ENCODE assay signal across 31 cellular contexts in genomic region chr17:6212766-6213165, GRCh38.
"Had no signal": no experiment of that assay in that cellular context is flagged by ENCODE, and none has a peak within 500 bp of the region (broad histone marks: within the 10 kb centered on the region; RNA-seq: fewer than 3 reads in every experiment).

No MANE protein-coding gene starts in this region.

- H3K4me1 Mint-ChIP-seq: activated B cell treated with CpG ODN at 0.5 μM for 24 hours; activated CD8-positive, alpha-beta memory T cell treated with anti-CD3 and anti-CD28 coated beads, Interleukin-2, amount 10 ng/mL, durations not matched to agents 7 days and 5 days; activated naive CD4-positive, alpha-beta T cell treated with anti-CD3 and anti-CD28 coated beads, Interleukin-2, amount 10 ng/mL, durations not matched to agents 7 days and 5 days; activated naive CD8-positive, alpha-beta T cell treated with anti-CD3 and anti-CD28 coated beads, Interleukin-2, amount 10 ng/mL, durations not matched to agents 7 days and 5 days; brain; T-helper 17 cell had no signal

- H3K27ac Mint-ChIP-seq: activated B cell treated with CpG ODN at 0.5 μM for 24 hours; activated CD8-positive, alpha-beta memory T cell treated with anti-CD3 and anti-CD28 coated beads, Interleukin-2, amount 10 ng/mL, durations not matched to agents 7 days and 5 days; activated CD8-positive, alpha-beta T cell treated with anti-CD3 and anti-CD28 coated beads for 36 hours; activated naive CD4-positive, alpha-beta T cell treated with anti-CD3 and anti-CD28 coated beads, Interleukin-2, amount 10 ng/mL, durations not matched to agents 7 days and 5 days; activated naive CD4-positive, alpha-beta T cell treated with anti-CD3 and anti-CD28 coated beads, Interleukin-2, amount 50 U/mL, for 72 hours; activated naive CD8-positive, alpha-beta T cell treated with anti-CD3 and anti-CD28 coated beads, Interleukin-2, amount 10 ng/mL, durations not matched to agents 7 days and 5 days; activated T-cell treated with anti-CD3 and anti-CD28 coated beads, Interleukin-2, amount 50 U/mL, for 72 hours; brain; T-helper 17 cell; T-helper 2 cell treated with Interferon-gamma antibody and Interleukin-4, amounts not matched to agents 5 μg/mL and 100 μg/mL, for 36 hours had no signal

- H3K36me3 ChIP-seq: ascending aorta, breast epithelium, cardiac muscle cell, gastrocnemius medialis, WERI-Rb-1 had no signal

- H3K36me3 Mint-ChIP-seq: activated CD8-positive, alpha-beta memory T cell treated with anti-CD3 and anti-CD28 coated beads, Interleukin-2, amount 10 ng/mL, durations not matched to agents 7 days and 5 days; activated naive CD4-positive, alpha-beta T cell treated with anti-CD3 and anti-CD28 coated beads, Interleukin-2, amount 10 ng/mL, durations not matched to agents 7 days and 5 days; activated naive CD4-positive, alpha-beta T cell treated with anti-CD3 and anti-CD28 coated beads, Interleukin-2, amount 50 U/mL, for 72 hours; activated naive CD8-positive, alpha-beta T cell treated with anti-CD3 and anti-CD28 coated beads, Interleukin-2, amount 10 ng/mL, durations not matched to agents 7 days and 5 days; brain had no signal

- H3K9me3 ChIP-seq: ascending aorta, breast epithelium, gastrocnemius medialis had no signal

- H3K4me3 Mint-ChIP-seq: activated B cell treated with CpG ODN at 0.5 μM for 24 hours; activated CD8-positive, alpha-beta memory T cell treated with anti-CD3 and anti-CD28 coated beads, Interleukin-2, amount 10 ng/mL, durations not matched to agents 7 days and 5 days; activated CD8-positive, alpha-beta T cell treated with anti-CD3 and anti-CD28 coated beads for 36 hours; activated naive CD4-positive, alpha-beta T cell treated with anti-CD3 and anti-CD28 coated beads, Interleukin-2, amount 10 ng/mL, durations not matched to agents 7 days and 5 days; activated naive CD8-positive, alpha-beta T cell treated with anti-CD3 and anti-CD28 coated beads, Interleukin-2, amount 10 ng/mL, durations not matched to agents 7 days and 5 days; activated T-cell treated with anti-CD3 and anti-CD28 coated beads, Interleukin-2, amount 50 U/mL, for 72 hours; brain; T-helper 17 cell; T-helper 2 cell treated with Interferon-gamma antibody and Interleukin-4, amounts not matched to agents 5 μg/mL and 100 μg/mL, for 36 hours had no signal

- H3K4me1 ChIP-seq: ascending aorta, breast epithelium, foreskin keratinocyte had no signal

- DNase-seq: activated B cell treated with CpG ODN at 0.5 μM for 24 hours; activated CD4-positive, alpha-beta T cell treated with anti-CD3 and anti-CD28 coated beads for 48 hours; activated CD4-positive, alpha-beta T cell treated with anti-CD3 and anti-CD28 coated beads, Interleukin-2, amount 50 U/mL, for 1 hour; activated CD4-positive, alpha-beta T cell treated with anti-CD3 and anti-CD28 coated beads, Interleukin-2, amount 50 U/mL, for 48 hours; activated CD8-positive, alpha-beta memory T cell treated with anti-CD3 and anti-CD28 coated beads, Interleukin-2, amount 10 ng/mL, durations not matched to agents 7 days and 5 days; activated CD8-positive, alpha-beta memory T cell treated with anti-CD3 and anti-CD28 coated beads, Interleukin-2, amount 50 U/mL, for 4 hours; activated CD8-positive, alpha-beta T cell treated with anti-CD3 and anti-CD28 coated beads for 36 hours; activated gamma-delta T cell; activated naive CD4-positive, alpha-beta T cell; activated naive CD4-positive, alpha-beta T cell treated with anti-CD3 and anti-CD28 coated beads, Interleukin-2, amount 10 ng/mL, durations not matched to agents 7 days and 5 days; activated naive CD8-positive, alpha-beta T cell treated with anti-CD3 and anti-CD28 coated beads, Interleukin-2, amount 10 ng/mL, durations not matched to agents 7 days and 5 days; activated T-cell treated with anti-CD3 and anti-CD28 coated beads, Interleukin-2, amount 50 U/mL, for 1 hour; activated T-cell treated with anti-CD3 and anti-CD28 coated beads, Interleukin-2, amount 50 U/mL, for 72 hours; central memory CD4-positive, alpha-beta T cell; cortex of kidney; effector CD8-positive, alpha-beta T cell; foreskin keratinocyte; gastrocnemius medialis; glutamatergic neuron; T-helper 1 cell; T-helper 17 cell; T1000; WERI-Rb-1 had no signal

- H3K27ac ChIP-seq: ascending aorta, breast epithelium, cardiac muscle cell, foreskin keratinocyte, gastrocnemius medialis, WERI-Rb-1 had no signal

- H3K9me3 Mint-ChIP-seq: activated B cell treated with CpG ODN at 0.5 μM for 24 hours; activated CD8-positive, alpha-beta T cell treated with anti-CD3 and anti-CD28 coated beads for 36 hours; activated naive CD4-positive, alpha-beta T cell treated with anti-CD3 and anti-CD28 coated beads, Interleukin-2, amount 10 ng/mL, durations not matched to agents 7 days and 5 days; activated naive CD4-positive, alpha-beta T cell treated with anti-CD3 and anti-CD28 coated beads, Interleukin-2, amount 50 U/mL, for 72 hours; activated naive CD8-positive, alpha-beta T cell treated with anti-CD3 and anti-CD28 coated beads, Interleukin-2, amount 10 ng/mL, durations not matched to agents 7 days and 5 days; activated T-cell treated with anti-CD3 and anti-CD28 coated beads, Interleukin-2, amount 50 U/mL, for 72 hours; brain; T-helper 2 cell treated with Interferon-gamma antibody and Interleukin-4, amounts not matched to agents 5 μg/mL and 100 μg/mL, for 36 hours had no signal

- ATAC-seq: activated CD4-positive, CD25-positive, alpha-beta regulatory T cell treated with anti-CD3 and anti-CD28 coated beads, Interleukin-2, amount 50 U/mL, for 24 hours; activated CD8-positive, alpha-beta memory T cell treated with anti-CD3 and anti-CD28 coated beads, Interleukin-2, amount 10 ng/mL, durations not matched to agents 7 days and 5 days; activated CD8-positive, alpha-beta T cell treated with anti-CD3 and anti-CD28 coated beads for 36 hours; activated naive CD4-positive, alpha-beta T cell treated with anti-CD3 and anti-CD28 coated beads, Interleukin-2, amount 50 U/mL, for 72 hours; activated T-cell treated with anti-CD3 and anti-CD28 coated beads, Interleukin-2, amount 50 U/mL, for 72 hours; esophagus mucosa; foreskin keratinocyte; gastrocnemius medialis; T-helper 17 cell had no signal

- H3K27me3 ChIP-seq: ascending aorta, cardiac muscle cell, gastrocnemius medialis had no signal

- H3K27me3 Mint-ChIP-seq: activated naive CD4-positive, alpha-beta T cell treated with anti-CD3 and anti-CD28 coated beads, Interleukin-2, amount 10 ng/mL, durations not matched to agents 7 days and 5 days had no signal

- H3K4me3 ChIP-seq: ascending aorta, breast epithelium, cardiac muscle cell, gastrocnemius medialis had no signal
